ENCODE assay signal across 14 cellular contexts in the genomic region with DNA sequence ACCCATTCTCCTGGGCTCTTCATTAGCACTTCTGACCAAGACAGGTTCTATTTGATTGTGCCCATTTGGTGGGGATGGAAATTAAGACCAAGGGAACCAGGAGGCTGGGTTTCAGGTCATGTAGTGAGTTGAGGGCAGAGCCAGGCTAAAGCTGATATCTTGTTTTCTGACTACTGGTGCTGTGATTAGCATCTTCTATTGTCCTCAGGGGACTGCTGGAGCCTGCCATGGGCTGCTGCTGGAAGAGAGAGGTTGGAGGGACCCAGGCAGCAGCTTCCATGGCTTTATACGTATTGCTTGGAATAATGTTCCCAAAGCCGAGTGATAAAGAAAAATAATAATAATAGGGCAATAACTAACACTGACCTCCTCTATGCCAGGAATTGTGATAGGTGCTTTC.
A peak's percentile ranks its signal among the peaks of the same experiment; 100 is the strongest.
DNase-seq lines count a peak whose midpoint lies in the region; TF ChIP-seq lines count a peak whose summit lies in the region.
"Had no signal": no experiment of that assay in that cellular context is flagged by ENCODE, and none has a peak within 500 bp of the region (broad histone marks: within the 10 kb centered on the region; RNA-seq: fewer than 3 reads in every experiment).

No MANE protein-coding gene starts in this region.

- no peak for TF ChIP-seq POLR2A in vagina (IDR thresholded peaks at IDR 0.05)

- peaks cover 26% of the 10 kb centered on the region for H3K4me1 ChIP-seq in vagina

- intact Hi-C loops in vagina (cut with DNase I): no loop called here

- in situ Hi-C loops in GM13976 (cut with MboI; ENCODE audit: low sequenced_read_pairs, unreplicated experiment): no loop called here

- no peaks in the 10 kb centered on the region for H3K27me3 ChIP-seq in vagina
- H3K27me3 ChIP-seq: Peyer's patch had no signal

- no peak overlapping the region for H3K4me3 ChIP-seq in vagina
- H3K4me3 ChIP-seq: Peyer's patch had no signal

- no peaks in the 10 kb centered on the region for H3K9me3 ChIP-seq in vagina
- H3K9me3 ChIP-seq: Peyer's patch had no signal

- peak; percentile 14 for DNase-seq in NCI-H2171 treated with DMSO at 0.1 percent for 48 hours (lab: John Stamatoyannopoulos, UW)
- no peak for DNase-seq in NCI-H2171 (lab: John Stamatoyannopoulos, UW)
- peak; percentile 24 for DNase-seq in islet precursor cell
- DNase-seq in vagina (ENCODE audit: extremely low spot score in 2 of 2): no peak
- no peak for DNase-seq in central memory CD4-positive, alpha-beta T cell
- DNase-seq in stimulated activated CD4-positive, alpha-beta T cell treated with anti-CD3 and anti-CD28 coated beads, Interleukin-4, amount 100 ng/mL, for 4 hours: no peak
- no peak for DNase-seq in GM13976 (ENCODE audit: low spot score)
- DNase-seq: EL, GF-D8, MV-4-11, NCI-H2081 treated with DMSO at 0.1 percent for 48 hours, NCI-H345, Peyer's patch had no signal

- H3K36me3 ChIP-seq in vagina: no peaks in the 10 kb centered on the region
- H3K36me3 ChIP-seq: Peyer's patch had no signal

- TF ChIP-seq CTCF in VCaP (conservative IDR thresholded peaks at IDR 0.05) (no peak), vagina (IDR thresholded peaks at IDR 0.05) (no peak), GM13976 (IDR thresholded peaks at IDR 0.05; ENCODE audit: borderline replicate concordance, control extremely low read depth, extremely low read depth, insufficient read depth, missing control alignments) (no peak)

- H3K27ac ChIP-seq in VCaP (peak overlapping the region; percentile 74; the same call in 1 of the 2 replicates), vagina (peak overlapping the region; percentile 57)
- H3K27ac ChIP-seq: Peyer's patch had no signal

Comparison
In these comparisons a context has a peak if more than half of its experiments do, and no peak if none do; other contexts are left out.
1. DNase-seq: peak in NCI-H2171 treated with DMSO at 0.1 percent for 48 hours (single experiment) and islet precursor cell (single experiment); none in NCI-H2171 (single experiment), vagina (0 of 2), central memory CD4-positive, alpha-beta T cell (single experiment), stimulated activated CD4-positive, alpha-beta T cell treated with anti-CD3 and anti-CD28 coated beads, Interleukin-4, amount 100 ng/mL, for 4 hours (0 of 2) and GM13976 (single experiment).